15 cellular contexts compared by ENCODE assay signal in genomic region chr11:69369945-69370344, GRCh38.
DNase-seq lines count a peak whose midpoint lies in the region; TF ChIP-seq lines count a peak whose summit lies in the region.
"Had no signal": no experiment of that assay in that cellular context is flagged by ENCODE, and none has a peak within 500 bp of the region (broad histone marks: within the 10 kb centered on the region; RNA-seq: fewer than 3 reads in every experiment).

No MANE protein-coding gene starts in this region.

- H3K27ac Mint-ChIP-seq in activated naive CD8-positive, alpha-beta T cell: peak overlapping the region; percentile 28
- no peak overlapping the region for H3K27ac Mint-ChIP-seq in activated naive CD8-positive, alpha-beta T cell treated with anti-CD3 and anti-CD28 coated beads for 36 hours
- no peak overlapping the region for H3K27ac Mint-ChIP-seq in activated T-helper 2 cell treated with anti-CD3 and anti-CD28 coated beads, Interferon-gamma antibody, Interleukin-2, Interleukin-4, amounts not matched to agents 10 μg/mL and 5 μg/mL and 100 μg/mL, durations not matched to agents 14 hours and 24 hours and 36 hours
- H3K27ac Mint-ChIP-seq in endothelial cell (ENCODE audit: unreplicated experiment) (no peak overlapping the region), progenitor cell of endocrine pancreas (no peak overlapping the region)

- no peak overlapping the region for H3K4me3 Mint-ChIP-seq in activated naive CD8-positive, alpha-beta T cell
- H3K4me3 Mint-ChIP-seq in activated naive CD8-positive, alpha-beta T cell treated with anti-CD3 and anti-CD28 coated beads for 36 hours: no peak overlapping the region
- no peak overlapping the region for H3K4me3 Mint-ChIP-seq in activated T-helper 2 cell treated with anti-CD3 and anti-CD28 coated beads, Interferon-gamma antibody, Interleukin-2, Interleukin-4, amounts not matched to agents 10 μg/mL and 5 μg/mL and 100 μg/mL, durations not matched to agents 14 hours and 24 hours and 36 hours (ENCODE audit: low read depth)
- H3K4me3 Mint-ChIP-seq in endothelial cell (ENCODE audit: unreplicated experiment): no peak overlapping the region
- H3K4me3 Mint-ChIP-seq in progenitor cell of endocrine pancreas (ENCODE audit: low read depth): no peak overlapping the region
- H3K4me3 Mint-ChIP-seq: CD4-positive, CD25-positive, alpha-beta regulatory T cell had no signal

- H3K4me1 Mint-ChIP-seq in activated naive CD8-positive, alpha-beta T cell (ENCODE audit: low read depth): peaks cover 2% of the 10 kb centered on the region
- H3K4me1 Mint-ChIP-seq in activated naive CD8-positive, alpha-beta T cell treated with anti-CD3 and anti-CD28 coated beads for 36 hours: peaks cover 3% of the 10 kb centered on the region
- peaks cover 2% of the 10 kb centered on the region for H3K4me1 Mint-ChIP-seq in activated T-helper 2 cell treated with anti-CD3 and anti-CD28 coated beads, Interferon-gamma antibody, Interleukin-2, Interleukin-4, amounts not matched to agents 10 μg/mL and 5 μg/mL and 100 μg/mL, durations not matched to agents 14 hours and 24 hours and 36 hours (ENCODE audit: low read depth)
- H3K4me1 Mint-ChIP-seq in endothelial cell (ENCODE audit: unreplicated experiment) (peaks cover 3% of the 10 kb centered on the region), progenitor cell of endocrine pancreas (ENCODE audit: low read depth) (no peaks in the 10 kb centered on the region)

- no peak for TF ChIP-seq CTCF in endothelial cell (IDR thresholded peaks at IDR 0.05; ENCODE audit: unreplicated experiment)
- no peak for TF ChIP-seq CTCF in progenitor cell of endocrine pancreas (IDR thresholded peaks at IDR 0.05; ENCODE audit: unreplicated experiment)

- peaks cover 2% of the 10 kb centered on the region for H3K27me3 Mint-ChIP-seq in activated naive CD8-positive, alpha-beta T cell
- H3K27me3 Mint-ChIP-seq in activated naive CD8-positive, alpha-beta T cell treated with anti-CD3 and anti-CD28 coated beads for 36 hours: no peaks in the 10 kb centered on the region
- peaks cover 4% of the 10 kb centered on the region for H3K27me3 Mint-ChIP-seq in activated T-helper 2 cell treated with anti-CD3 and anti-CD28 coated beads, Interferon-gamma antibody, Interleukin-2, Interleukin-4, amounts not matched to agents 10 μg/mL and 5 μg/mL and 100 μg/mL, durations not matched to agents 14 hours and 24 hours and 36 hours (ENCODE audit: low read depth)
- H3K27me3 Mint-ChIP-seq in endothelial cell (ENCODE audit: unreplicated experiment): peaks cover 2% of the 10 kb centered on the region
- peaks cover 6% of the 10 kb centered on the region for H3K27me3 Mint-ChIP-seq in progenitor cell of endocrine pancreas

- DNase-seq in activated naive CD8-positive, alpha-beta T cell treated with anti-CD3 and anti-CD28 coated beads for 36 hours: no peak
- DNase-seq in activated T-helper 2 cell treated with anti-CD3 and anti-CD28 coated beads, Interferon-gamma antibody, Interleukin-2, Interleukin-4, amounts not matched to agents 10 μg/mL and 5 μg/mL and 100 μg/mL, durations not matched to agents 14 hours and 24 hours and 36 hours (ENCODE audit: low spot score): peak; percentile 2
- DNase-seq in endothelial cell (ENCODE audit: low spot score): peak; percentile 1
- peak; percentile 3 for DNase-seq in progenitor cell of endocrine pancreas (ENCODE audit: low spot score, unreplicated experiment)
- no peak for DNase-seq in DMS114 treated with DMSO at 0.1 percent for 48 hours (lab: John Stamatoyannopoulos, UW; ENCODE audit: unreplicated experiment)
- no peak for DNase-seq in CD1c-positive myeloid dendritic cell (ENCODE audit: extremely low spot score)
- DNase-seq: ACHN; CD4-positive, CD25-positive, alpha-beta regulatory T cell; DMS53; Karpas-422; MG63; NCI-H1092 treated with DMSO at 0.1 percent for 48 hours; NCI-H510A treated with DMSO at 0.1 percent for 48 hours; PC-9 had no signal

- H3K36me3 Mint-ChIP-seq in activated naive CD8-positive, alpha-beta T cell: no peaks in the 10 kb centered on the region
- no peaks in the 10 kb centered on the region for H3K36me3 Mint-ChIP-seq in activated naive CD8-positive, alpha-beta T cell treated with anti-CD3 and anti-CD28 coated beads for 36 hours
- no peaks in the 10 kb centered on the region for H3K36me3 Mint-ChIP-seq in activated T-helper 2 cell treated with anti-CD3 and anti-CD28 coated beads, Interferon-gamma antibody, Interleukin-2, Interleukin-4, amounts not matched to agents 10 μg/mL and 5 μg/mL and 100 μg/mL, durations not matched to agents 14 hours and 24 hours and 36 hours (ENCODE audit: low read depth)
- H3K36me3 Mint-ChIP-seq in endothelial cell (ENCODE audit: low read depth, unreplicated experiment) (peaks cover 6% of the 10 kb centered on the region), progenitor cell of endocrine pancreas (ENCODE audit: insufficient read depth) (no peaks in the 10 kb centered on the region)
- H3K36me3 Mint-ChIP-seq: CD4-positive, CD25-positive, alpha-beta regulatory T cell had no signal

- H3K9me3 Mint-ChIP-seq in activated naive CD8-positive, alpha-beta T cell (ENCODE audit: low read depth): peaks cover 4% of the 10 kb centered on the region
- H3K9me3 Mint-ChIP-seq in activated naive CD8-positive, alpha-beta T cell treated with anti-CD3 and anti-CD28 coated beads for 36 hours: no peaks in the 10 kb centered on the region
- no peaks in the 10 kb centered on the region for H3K9me3 Mint-ChIP-seq in activated T-helper 2 cell treated with anti-CD3 and anti-CD28 coated beads, Interferon-gamma antibody, Interleukin-2, Interleukin-4, amounts not matched to agents 10 μg/mL and 5 μg/mL and 100 μg/mL, durations not matched to agents 14 hours and 24 hours and 36 hours
- no peaks in the 10 kb centered on the region for H3K9me3 Mint-ChIP-seq in endothelial cell (ENCODE audit: unreplicated experiment)
- H3K9me3 Mint-ChIP-seq in progenitor cell of endocrine pancreas (ENCODE audit: low read depth): peaks cover 14% of the 10 kb centered on the region
- H3K9me3 Mint-ChIP-seq: CD4-positive, CD25-positive, alpha-beta regulatory T cell had no signal

- intact Hi-C loops in activated T-helper 2 cell treated with anti-CD3 and anti-CD28 coated beads, Interferon-gamma antibody, Interleukin-2, Interleukin-4, amounts not matched to agents 10 μg/mL and 5 μg/mL and 100 μg/mL, durations not matched to agents 14 hours and 24 hours and 36 hours (cut with micrococcal nuclease): no loop called here

Comparison
In these comparisons a context has a peak if more than half of its experiments do, and no peak if none do; other contexts are left out.
1. DNase-seq: peak in activated T-helper 2 cell treated with anti-CD3 and anti-CD28 coated beads, Interferon-gamma antibody, Interleukin-2, Interleukin-4, amounts not matched to agents 10 μg/mL and 5 μg/mL and 100 μg/mL, durations not matched to agents 14 hours and 24 hours and 36 hours (single experiment), endothelial cell (single experiment) and progenitor cell of endocrine pancreas (single experiment); none in activated naive CD8-positive, alpha-beta T cell treated with anti-CD3 and anti-CD28 coated beads for 36 hours (single experiment), DMS114 treated with DMSO at 0.1 percent for 48 hours (single experiment) and CD1c-positive myeloid dendritic cell (single experiment).